ENCODE assay signal across 8 cellular contexts in the genomic region with DNA sequence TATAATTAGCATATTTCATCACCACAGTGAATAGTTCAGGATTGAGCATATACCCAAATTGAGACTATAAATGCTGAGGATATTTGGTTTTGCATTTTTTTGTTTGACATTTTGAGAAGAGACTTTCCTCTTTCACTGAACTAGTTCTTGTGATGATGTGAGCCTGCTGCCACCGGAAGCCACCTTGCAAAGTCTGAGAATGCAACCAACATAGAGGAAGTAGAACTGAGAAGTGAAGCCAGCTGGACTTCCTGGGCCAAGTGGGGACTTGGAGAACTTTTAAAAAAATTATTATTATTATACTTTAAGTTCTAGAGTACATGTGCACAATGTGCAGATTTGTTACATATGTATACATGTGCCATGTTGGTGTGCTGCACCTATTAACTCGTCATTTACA.
DNase-seq lines count a peak whose midpoint lies in the region; ATAC-seq lines count a peak whose summit lies in the region.
"Had no signal": no experiment of that assay in that cellular context is flagged by ENCODE, and none has a peak within 500 bp of the region (broad histone marks: within the 10 kb centered on the region; RNA-seq: fewer than 3 reads in every experiment).

No MANE protein-coding gene starts in this region.

- DNase-seq in NOMO-1 treated with DMSO at 0.1 percent for 48 hours (lab: John Stamatoyannopoulos, UW; ENCODE audit: unreplicated experiment) (peak; percentile 84), NCI-H2081 treated with DMSO at 0.1 percent for 48 hours (lab: John Stamatoyannopoulos, UW) (no peak), kidney glomerular epithelial cell (lab: John Stamatoyannopoulos, UW) (no peak)
- DNase-seq in stimulated activated naive B cell treated with anti-CD40 and anti-IgM and Interleukin-4, amounts not matched to agents 10 μg/mL and 1 μg/mL and 100 μg/mL, for 72 hours, result peak; percentile 58
- DNase-seq in activated CD8-positive, alpha-beta memory T cell treated with anti-CD3 and anti-CD28 coated beads, Interleukin-2, amount 50 U/mL, for 4 hours, result no peak
- DNase-seq: activated T-cell treated with anti-CD3 and anti-CD28 coated beads, Interleukin-2, amount 50 U/mL, for 72 hours had no signal

- ATAC-seq in GM19324 (IDR thresholded peaks at IDR 0.05; ENCODE audit: low FRiP score, unreplicated experiment) (peak; percentile 93), HG02943 (IDR thresholded peaks at IDR 0.05; ENCODE audit: low read depth, unreplicated experiment) (peak; percentile 94)
- ATAC-seq in stimulated activated naive B cell treated with anti-CD40 and anti-IgM and Interleukin-4, amounts not matched to agents 10 μg/mL and 1 μg/mL and 100 μg/mL, for 72 hours (replicated peaks), result peak; percentile 98
- ATAC-seq: activated T-cell treated with anti-CD3 and anti-CD28 coated beads, Interleukin-2, amount 50 U/mL, for 72 hours had no signal

- peaks cover 0 to 3% of the 10 kb centered on the region in 2 donors for H3K36me3 Mint-ChIP-seq in stimulated activated naive B cell treated with anti-CD40 and anti-IgM and Interleukin-4, amounts not matched to agents 10 μg/mL and 1 μg/mL and 100 μg/mL, for 72 hours

- H3K27ac Mint-ChIP-seq in stimulated activated naive B cell treated with anti-CD40 and anti-IgM and Interleukin-4, amounts not matched to agents 10 μg/mL and 1 μg/mL and 100 μg/mL, for 72 hours, result no peak overlapping the region
- H3K27ac Mint-ChIP-seq: activated T-cell treated with anti-CD3 and anti-CD28 coated beads, Interleukin-2, amount 50 U/mL, for 72 hours had no signal

- H3K9me3 Mint-ChIP-seq in stimulated activated naive B cell treated with anti-CD40 and anti-IgM and Interleukin-4, amounts not matched to agents 10 μg/mL and 1 μg/mL and 100 μg/mL, for 72 hours, result peaks cover 2 to 5% of the 10 kb centered on the region in 2 donors
- H3K9me3 Mint-ChIP-seq: activated T-cell treated with anti-CD3 and anti-CD28 coated beads, Interleukin-2, amount 50 U/mL, for 72 hours had no signal

- no peak overlapping the region for H3K4me3 Mint-ChIP-seq in stimulated activated naive B cell treated with anti-CD40 and anti-IgM and Interleukin-4, amounts not matched to agents 10 μg/mL and 1 μg/mL and 100 μg/mL, for 72 hours
- H3K4me3 Mint-ChIP-seq: activated T-cell treated with anti-CD3 and anti-CD28 coated beads, Interleukin-2, amount 50 U/mL, for 72 hours had no signal

- no peaks in the 10 kb centered on the region for H3K27me3 Mint-ChIP-seq in stimulated activated naive B cell treated with anti-CD40 and anti-IgM and Interleukin-4, amounts not matched to agents 10 μg/mL and 1 μg/mL and 100 μg/mL, for 72 hours

- peaks cover 11 to 12% of the 10 kb centered on the region in 2 donors for H3K4me1 Mint-ChIP-seq in stimulated activated naive B cell treated with anti-CD40 and anti-IgM and Interleukin-4, amounts not matched to agents 10 μg/mL and 1 μg/mL and 100 μg/mL, for 72 hours

Comparison
In these comparisons a context has a peak if more than half of its experiments do, and no peak if none do; other contexts are left out.
1. DNase-seq: peak in NOMO-1 treated with DMSO at 0.1 percent for 48 hours (single experiment) and stimulated activated naive B cell treated with anti-CD40 and anti-IgM and Interleukin-4, amounts not matched to agents 10 μg/mL and 1 μg/mL and 100 μg/mL, for 72 hours (single experiment); none in NCI-H2081 treated with DMSO at 0.1 percent for 48 hours (single experiment), kidney glomerular epithelial cell (single experiment) and activated CD8-positive, alpha-beta memory T cell treated with anti-CD3 and anti-CD28 coated beads, Interleukin-2, amount 50 U/mL, for 4 hours (single experiment).
2. Peak in every context shown above with its lines, with median percentiles within 50 percentile points of each other: ATAC-seq.